Comparison of ENCODE assay signal across 9 cellular contexts in the genomic region with DNA sequence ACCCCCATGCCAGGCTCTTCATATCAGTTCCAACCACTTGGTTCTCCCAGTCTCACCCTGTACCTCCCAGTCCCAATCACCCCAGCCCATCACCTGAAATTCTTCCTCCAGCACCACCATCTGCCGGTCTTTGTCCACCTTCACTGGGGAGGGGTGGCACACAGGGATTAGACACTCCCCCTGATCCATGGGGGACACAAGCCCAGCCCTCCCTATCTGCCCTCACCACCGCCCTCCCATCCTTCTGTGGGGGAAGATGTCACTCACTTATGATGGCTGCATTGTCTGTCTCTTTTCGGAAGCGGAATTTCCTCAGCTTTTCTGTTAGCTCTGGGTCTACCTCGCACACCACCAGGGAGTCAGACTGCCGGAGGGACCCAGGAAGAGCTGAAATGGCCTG. TPM values are rescaled to one million over a fixed set of nuclear protein-coding genes. Genes with fewer than 3 reads are reported as not detected.
DNase-seq lines count a peak whose midpoint lies in the region; ATAC-seq and TF ChIP-seq lines count a peak whose summit lies in the region.
"Had no signal": no experiment of that assay in that cellular context is flagged by ENCODE, and none has a peak within 500 bp of the region (broad histone marks: within the 10 kb centered on the region; RNA-seq: fewer than 3 reads in every experiment).

No MANE protein-coding gene starts in this region.

- H3F3A ChIP-seq in OCI-LY1 (ENCODE audit: insufficient read depth, low read length) = 0 out of 2 replicates have a peak, but pooled peaks cover 4% of the 10 kb centered on the region

- H3K4me1 ChIP-seq in OCI-LY1 (ENCODE audit: insufficient read depth, low read length, severe bottlenecking) = peaks cover 26% of the 10 kb centered on the region
- H3K4me1 ChIP-seq in effector memory CD4-positive, alpha-beta T cell (ENCODE audit: control insufficient read depth, insufficient read depth, low read length, poor library complexity, severe bottlenecking) = peaks cover 17% of the 10 kb centered on the region
- H3K4me1 ChIP-seq in spleen = peaks cover 19 to 95% (median 81%) of the 10 kb centered on the region in 6 donors

- peak in 1 of 3 donors; percentile 16 for DNase-seq in effector memory CD4-positive, alpha-beta T cell
- peak; percentile 84 for DNase-seq in spleen
- DNase-seq in MG63 = no peak
- no peak for DNase-seq in dedifferentiated amniotic fluid mesenchymal stem cell (ENCODE audit: extremely low spot score)
- DNase-seq: GOT3 had no signal

- no peaks in the 10 kb centered on the region for H3K36me3 ChIP-seq in OCI-LY1 (ENCODE audit: insufficient read depth, low read length)
- peaks cover 9% of the 10 kb centered on the region for H3K36me3 ChIP-seq in effector memory CD4-positive, alpha-beta T cell (ENCODE audit: control insufficient read depth, insufficient read depth, low read length)
- peaks cover 0 to 34% (median 17%) of the 10 kb centered on the region in 6 donors for H3K36me3 ChIP-seq in spleen
- no peaks in the 10 kb centered on the region for H3K36me3 ChIP-seq in MG63

- peak overlapping the region; percentile 66 for H3K27ac ChIP-seq in OCI-LY1 (ENCODE audit: low read depth, low read length, poor library complexity, severe bottlenecking)
- H3K27ac ChIP-seq in effector memory CD4-positive, alpha-beta T cell (ENCODE audit: insufficient read depth, low read length, poor library complexity, severe bottlenecking) = peak overlapping the region; percentile 92
- H3K27ac ChIP-seq in spleen = peak overlapping the region; percentile 92 to 100 (median 96)

- peak; percentile 12 for ATAC-seq in GM18867 (IDR thresholded peaks at IDR 0.05; ENCODE audit: unreplicated experiment)
- ATAC-seq in GM18505 (IDR thresholded peaks at IDR 0.05; ENCODE audit: unreplicated experiment) = no peak
- ATAC-seq in HG03378 (IDR thresholded peaks at IDR 0.05; ENCODE audit: unreplicated experiment) = no peak

- H4K20me1 ChIP-seq in OCI-LY1 (ENCODE audit: insufficient read depth, low read length) = no peaks in the 10 kb centered on the region

- no peaks in the 10 kb centered on the region for H3K79me2 ChIP-seq in OCI-LY1 (ENCODE audit: insufficient read depth, low read length)

- 2 to 8% (median 3%) methylated on average over 6 of the region's 6 CpGs for WGBS in spleen, 5 donors

- H3K27me3 ChIP-seq in OCI-LY1 (ENCODE audit: insufficient read depth, low read length) (no peaks in the 10 kb centered on the region), spleen (replicated peaks in 1 of 7) (no peaks in the 10 kb centered on the region), MG63 (no peaks in the 10 kb centered on the region)
- H3K27me3 ChIP-seq in effector memory CD4-positive, alpha-beta T cell (replicated peaks; ENCODE audit: control insufficient read depth, insufficient read depth, low read length, poor library complexity, severe bottlenecking) = no peaks in the 10 kb centered on the region

- H3K9ac ChIP-seq in OCI-LY1 (ENCODE audit: low read length) = peak overlapping the region; percentile 82

- intact Hi-C loops in spleen (cut with DNase I; ENCODE audit: low total_unique reads) = no loop called here

- H3K4me3 ChIP-seq in OCI-LY1 (ENCODE audit: low read depth, low read length, poor library complexity, severe bottlenecking) (peak overlapping the region; percentile 70), spleen (peak overlapping the region; percentile 59 to 90 (median 66)), MG63 (no peak overlapping the region)
- H3K4me3 ChIP-seq in effector memory CD4-positive, alpha-beta T cell (ENCODE audit: insufficient read depth, low read depth, low read length, poor library complexity, severe bottlenecking) = peak overlapping the region; percentile 89

- H3K9me2 ChIP-seq in OCI-LY1 (ENCODE audit: low read depth, low read length) = no peaks in the 10 kb centered on the region

- H3K9me3 ChIP-seq in OCI-LY1 (ENCODE audit: low read length) (no peaks in the 10 kb centered on the region), spleen (no peaks in the 10 kb centered on the region), MG63 (no peaks in the 10 kb centered on the region)
- H3K9me3 ChIP-seq in effector memory CD4-positive, alpha-beta T cell (ENCODE audit: control insufficient read depth, low read length) = no peaks in the 10 kb centered on the region

- TF ChIP-seq CTCF in OCI-LY1 (IDR thresholded peaks at IDR 0.05; ENCODE audit: low read length) (no peak), spleen (IDR thresholded peaks at IDR 0.05 in 8 of 11, conservative IDR thresholded peaks at IDR 0.05 in 3 of 11) (no peak)

- TF ChIP-seq POLR2A in spleen (IDR thresholded peaks at IDR 0.05) = peak in 1 of 3 donors; percentile 23
- no peak for TF ChIP-seq POLR2A in GM18505 (IDR thresholded peaks at IDR 0.05; ENCODE audit: borderline replicate concordance, extremely low read depth, insufficient read depth, insufficient read length)

- 0 out of 2 replicates have a peak overlapping the region, but pooled peaks have one; percentile 29 for H2AFZ ChIP-seq in OCI-LY1 (ENCODE audit: low read length)

- H3K4me2 ChIP-seq in OCI-LY1 (ENCODE audit: low read length) = peak overlapping the region; percentile 84

RNA-seq across cellular contexts. Expression of a gene that starts 0.7 kb away (rescaled TPM):
- total RNA-seq in spleen = 100 to 1,000 TPM; 178 to 354 (median 288) TPM
- polyA plus RNA-seq in spleen = 100 to 1,000 TPM; 421 to 492 (median 452) TPM
- not detected in 2 replicates for total RNA-seq in MG63 (2014; rRNA removed; shearing (Covaris generic); ENCODE audit: low replicate concordance)

RNA-seq across cellular contexts. Expression of a gene that starts 7.1 kb away (rescaled TPM):
- total RNA-seq in spleen = 100 to 1,000 TPM in 1 of 7 donors, 10 to 100 TPM in 6; 66.4 to 108 (median 84.1) TPM
- polyA plus RNA-seq in spleen = 10 to 100 TPM; 26.7 to 56.3 (median 42.1) TPM
- 27.5 and 37.0 TPM in 2 replicates for total RNA-seq in MG63 (2014; rRNA removed; shearing (Covaris generic); ENCODE audit: low replicate concordance)

RNA-seq across cellular contexts. Expression of a gene that starts 14.5 kb away (rescaled TPM):
- total RNA-seq in spleen = 1 to 10 TPM; 2.2 to 6.0 (median 4.6) TPM
- polyA plus RNA-seq in spleen = 1 to 10 TPM in 1 of 3 donors, under 1 TPM in 2; 0.67 to 1.2 (median 0.99) TPM
- 0.07 and 0.23 TPM in 2 replicates for total RNA-seq in MG63 (2014; rRNA removed; shearing (Covaris generic); ENCODE audit: low replicate concordance)

RNA-seq across cellular contexts. Expression of a gene that starts 39.0 kb away (rescaled TPM):
- not detected for total RNA-seq in spleen
- polyA plus RNA-seq in spleen = not detected
- total RNA-seq in MG63 (2014; rRNA removed; shearing (Covaris generic); ENCODE audit: low replicate concordance) = not detected in 2 replicates

RNA-seq across cellular contexts. Expression of a gene that starts 55.7 kb away (rescaled TPM):
- 10 to 100 TPM; 35.0 to 48.1 (median 39.8) TPM for total RNA-seq in spleen
- polyA plus RNA-seq in spleen = 10 to 100 TPM; 27.4 to 51.3 (median 35.6) TPM
- total RNA-seq in MG63 (2014; rRNA removed; shearing (Covaris generic); ENCODE audit: low replicate concordance) = 62.0 and 62.4 TPM in 2 replicates

Comparison
In these comparisons a context has a peak if more than half of its experiments do, and no peak if none do; other contexts are left out.
1. RNA of a gene that starts 0.7 kb away (total RNA-seq): 178 to 354 TPM in spleen; not detected in MG63; every median in the first group is over 100 times any median in the second.
2. Peak in every context shown above with its lines, with median percentiles within 50 percentile points of each other: H3K27ac ChIP-seq.